In the genomic region with DNA sequence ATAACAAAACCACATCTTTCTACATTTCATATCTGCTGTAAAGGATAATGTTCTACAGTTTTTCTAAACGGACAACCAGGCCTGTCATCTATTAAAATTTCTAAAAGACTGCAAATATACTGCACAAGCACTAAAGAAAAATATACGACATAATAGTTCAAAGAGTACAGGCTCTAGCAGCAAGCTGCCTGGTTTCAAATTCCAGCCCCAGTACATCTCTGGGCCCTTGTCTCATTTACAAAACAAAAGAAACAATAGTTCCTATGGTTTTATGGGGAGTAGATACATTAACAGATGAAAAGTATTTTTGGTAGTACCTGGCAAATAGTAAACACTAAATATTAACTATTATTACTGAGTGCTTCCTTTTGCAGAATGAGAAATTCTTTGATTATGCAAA, we compare ENCODE assay signal across 21 cellular contexts. TPM values are rescaled to one million over a fixed set of nuclear protein-coding genes. Genes with fewer than 3 reads are reported as not detected.
DNase-seq lines count a peak whose midpoint lies in the region; ATAC-seq, FAIRE-seq and TF ChIP-seq lines count a peak whose summit lies in the region.
"Had no signal": no experiment of that assay in that cellular context is flagged by ENCODE, and none has a peak within 500 bp of the region (broad histone marks: within the 10 kb centered on the region; RNA-seq: fewer than 3 reads in every experiment).

No MANE protein-coding gene starts in this region.

- H3K4me1 ChIP-seq in CD4-positive, alpha-beta memory T cell (ENCODE audit: insufficient read depth, low read length): peaks cover 23% of the 10 kb centered on the region
- no peaks in the 10 kb centered on the region for H3K4me1 ChIP-seq in kidney (ENCODE audit: control insufficient read depth in 1 of 2, insufficient read depth in 1 of 2, low read depth in 1 of 2, low read length in 2 of 2)

- CTCF ChIA-PET in CD4-positive, alpha-beta memory T cell (lab: Charles Lee; ENCODE audit: partially characterized antibody): no interaction called here
- CTCF ChIA-PET in T-cell (lab: Charles Lee): interaction anchor here in 1 of 2 donors (0.7 kb wide), 1 partner anchor 351 kb away, joined by 3 read pairs; no protein-coding TSS in a partner anchor

- H3K27ac Mint-ChIP-seq in CD4-positive, alpha-beta memory T cell: peak overlapping the region in 5 of 7 donors; percentile 19 to 75 (median 29)
- H3K27ac Mint-ChIP-seq in T-cell: peak overlapping the region; percentile 77 to 84
- peak overlapping the region in 2 of 3 experiments; percentile 31 to 73 for H3K27ac Mint-ChIP-seq in nephron

- POLR2A ChIA-PET in CD4-positive, alpha-beta memory T cell (lab: Charles Lee; ENCODE audit: partially characterized antibody): no interaction called here
- POLR2A ChIA-PET in T-cell (lab: Charles Lee): no interaction called here

- ATAC-seq in T-cell (replicated peaks in 1 of 4) (no peak), Right ventricle myocardium inferior (no peak)

- H3K27ac ChIP-seq in CD4-positive, alpha-beta memory T cell (ENCODE audit: low read depth, low read length): no peak overlapping the region
- H3K27ac ChIP-seq in kidney (ENCODE audit: low read depth in 2 of 2, low read length in 2 of 2): no peak overlapping the region

- H3K9ac ChIP-seq in kidney (ENCODE audit: low read length in 2 of 2): no peak overlapping the region

- H3K27me3 Mint-ChIP-seq in CD4-positive, alpha-beta memory T cell: no peaks in the 10 kb centered on the region
- H3K27me3 Mint-ChIP-seq in T-cell (no peaks in the 10 kb centered on the region), nephron (ENCODE audit: low read depth) (no peaks in the 10 kb centered on the region)

- H3K9me3 ChIP-seq in CD4-positive, alpha-beta memory T cell (ENCODE audit: control insufficient read depth in 1 of 2, low read length in 2 of 2): no peaks in the 10 kb centered on the region
- no peaks in the 10 kb centered on the region for H3K9me3 ChIP-seq in kidney (ENCODE audit: control insufficient read depth in 1 of 2, low read length in 2 of 2)

- DNase-seq in CD4-positive, alpha-beta memory T cell: no peak
- peak; percentile 11 for DNase-seq in NCI-H146 (lab: John Stamatoyannopoulos, UW)
- DNase-seq in T-cell: no peak
- DNase-seq in NCI-H1417 (lab: John Stamatoyannopoulos, UW): no peak
- DNase-seq in Right ventricle myocardium inferior (ENCODE audit: missing footprints): no peak
- no peak for DNase-seq in kidney
- DNase-seq: COR-L47, DMS53, KBM-7, MV-4-11, NCI-H1105, NCI-H1694, NCI-H2081, NCI-H524, NCI-H748 treated with DMSO at 0.1 percent for 48 hours, RPMI8226, SHP77 treated with DMSO at 0.1 percent for 48 hours had no signal

- H3K36me3 ChIP-seq in CD4-positive, alpha-beta memory T cell (ENCODE audit: insufficient read depth, low read length): peaks cover 18% of the 10 kb centered on the region
- peaks cover 6 to 12% of the 10 kb centered on the region in 2 donors for H3K36me3 ChIP-seq in kidney (ENCODE audit: control insufficient read depth in 1 of 2, insufficient read depth in 2 of 2, low read length in 2 of 2)

- TF ChIP-seq CTCF in nephron (IDR thresholded peaks at IDR 0.05; ENCODE audit: unreplicated experiment in 3 of 3) (no peak), kidney (IDR thresholded peaks at IDR 0.05; ENCODE audit: borderline replicate concordance, extremely low read depth, insufficient read depth) (no peak)

- peaks cover 57 to 79% of the 10 kb centered on the region in 2 donors for H3K36me3 Mint-ChIP-seq in CD4-positive, alpha-beta memory T cell
- H3K36me3 Mint-ChIP-seq in T-cell (peaks cover 50% of the 10 kb centered on the region), nephron (ENCODE audit: low read depth) (peaks cover 85% of the 10 kb centered on the region)

- H3K4me3 ChIP-seq in CD4-positive, alpha-beta memory T cell (ENCODE audit: low read length in 2 of 2): no peak overlapping the region
- H3K4me3 ChIP-seq in kidney (ENCODE audit: low read length in 2 of 2): no peak overlapping the region

- intact Hi-C loops in CD4-positive, alpha-beta memory T cell (cut with micrococcal nuclease): no loop called here
- intact Hi-C loops in Right ventricle myocardium inferior (cut with DNase I): no loop called here
- intact Hi-C loops in kidney (cut with DNase I): no loop called here

- peaks cover 32 to 44% (median 35%) of the 10 kb centered on the region in 4 donors for H3K4me1 Mint-ChIP-seq in CD4-positive, alpha-beta memory T cell
- H3K4me1 Mint-ChIP-seq in T-cell (peaks cover 26 to 42% (median 41%) of the 10 kb centered on the region in 3 donors), nephron (peaks cover 10% of the 10 kb centered on the region)

- FAIRE-seq in kidney (lab: Jason Lieb, UNC): no peak
- FAIRE-seq: GM18507, H54, HTR-8/SVneo had no signal

- H3K27me3 ChIP-seq in CD4-positive, alpha-beta memory T cell (ENCODE audit: insufficient read depth, low read length): no peaks in the 10 kb centered on the region

- H3K4me3 Mint-ChIP-seq in CD4-positive, alpha-beta memory T cell: no peak overlapping the region
- H3K4me3 Mint-ChIP-seq in T-cell: no peak overlapping the region
- no peak overlapping the region for H3K4me3 Mint-ChIP-seq in nephron

- H3K9me3 Mint-ChIP-seq in CD4-positive, alpha-beta memory T cell: no peaks in the 10 kb centered on the region
- H3K9me3 Mint-ChIP-seq in T-cell: no peaks in the 10 kb centered on the region
- peaks cover under 1% of the 10 kb centered on the region for H3K9me3 Mint-ChIP-seq in nephron

RNA-seq across cellular contexts. Expression of a gene that starts 24.1 kb away (rescaled TPM):
- 100 to 1,000 TPM; 128 to 131 TPM for total RNA-seq in CD4-positive, alpha-beta memory T cell
- 10 to 100 TPM; 56.4 to 91.4 TPM for polyA plus RNA-seq in CD4-positive, alpha-beta memory T cell
- total RNA-seq in T-cell (100 to 1,000 TPM in 3 of 5 donors, 10 to 100 TPM in 2; 60.7 to 113 (median 103) TPM), Right ventricle myocardium inferior (68.6 TPM), kidney (67.2 TPM)
- 23.7 TPM for polyA plus RNA-seq in kidney (ENCODE audit: insufficient read depth, low read depth, low replicate concordance)

Comparison
In these comparisons a context has a peak if more than half of its experiments do, and no peak if none do; other contexts are left out.
1. H3K27ac Mint-ChIP-seq: peak in every context shown above with its lines; median percentile 80 in T-cell; 52 in nephron; 29 in CD4-positive, alpha-beta memory T cell.